In genomic region chr6:30770164-30770563, GRCh38 we compare ENCODE assay signal across 9 cellular contexts. TPM values are rescaled to one million over a fixed set of nuclear protein-coding genes. Genes with fewer than 3 reads are reported as not detected.
DNase-seq lines count a peak whose midpoint lies in the region; ATAC-seq, FAIRE-seq and TF ChIP-seq lines count a peak whose summit lies in the region.
"Had no signal": no experiment of that assay in that cellular context is flagged by ENCODE, and none has a peak within 500 bp of the region (broad histone marks: within the 10 kb centered on the region; RNA-seq: fewer than 3 reads in every experiment).

No MANE protein-coding gene starts in this region.

- in situ Hi-C loops in GM23248 (cut with MboI): no loop called here

- CTCF ChIA-PET in endothelial cell of umbilical vein (lab: Charles Lee): interaction anchor here (0.8 to 2.5 kb wide), 13 partner anchors 12 to 317 kb away, joined by 3 to 14 read pairs (median 3); partner anchors contain the start of gene GTF2H4

- POLR2A ChIA-PET in endothelial cell of umbilical vein (lab: Charles Lee): no interaction called here

- peak overlapping the region; percentile 58 for H3K4me2 ChIP-seq in GM23248 (ENCODE audit: unreplicated experiment)
- H3K4me2 ChIP-seq in endothelial cell of umbilical vein (ENCODE audit: insufficient read depth, low read length): peak overlapping the region; percentile 70

- peak overlapping the region; percentile 74 for H3K9ac ChIP-seq in GM23248
- H3K9ac ChIP-seq in endothelial cell of umbilical vein (replicated peaks; ENCODE audit: extremely low read depth, insufficient read depth, low read length): peak overlapping the region; percentile 88
- no peak overlapping the region for H3K9ac ChIP-seq in rectal smooth muscle tissue (ENCODE audit: low read length)

- H2AFZ ChIP-seq in GM23248 (peak overlapping the region; percentile 67), endothelial cell of umbilical vein (ENCODE audit: low read depth, low read length) (peak overlapping the region; percentile 67)

- no peak for TF ChIP-seq POLR2A in endothelial cell of umbilical vein (IDR thresholded peaks at IDR 0.05; ENCODE audit: low read depth, low read length)

- H3K9me2 ChIP-seq in GM23248 (ENCODE audit: insufficient read depth): no peaks in the 10 kb centered on the region

- H3K4me3 ChIP-seq in GM23248 (peak overlapping the region; percentile 20), endothelial cell of umbilical vein (replicated peaks in 1 of 3; ENCODE audit: insufficient read depth in 1 of 3, low read depth in 1 of 3, low read length in 3 of 3) (no peak overlapping the region), rectal smooth muscle tissue (ENCODE audit: low read length) (no peak overlapping the region)

- H3K9me3 ChIP-seq in GM23248 (ENCODE audit: low read depth) (no peaks in the 10 kb centered on the region), endothelial cell of umbilical vein (replicated peaks; ENCODE audit: control insufficient read depth, insufficient read depth, low read length) (no peaks in the 10 kb centered on the region)

- dilution Hi-C loops in endothelial cell of umbilical vein (cut with MboI; ENCODE audit: extremely low pct_ligation_motif_present, low sequenced_read_pairs): no loop called here

- H3K9me1 ChIP-seq in endothelial cell of umbilical vein (replicated peaks; ENCODE audit: control insufficient read depth, extremely low read depth, insufficient read depth, low read length): no peaks in the 10 kb centered on the region

- H3K27me3 ChIP-seq in GM23248 (replicated peaks; ENCODE audit: insufficient read depth) (no peaks in the 10 kb centered on the region), endothelial cell of umbilical vein (ENCODE audit: control insufficient read depth in 2 of 2, insufficient read depth in 2 of 2, low read length in 2 of 2) (no peaks in the 10 kb centered on the region), rectal smooth muscle tissue (ENCODE audit: control insufficient read depth, insufficient read depth, low read length) (no peaks in the 10 kb centered on the region)

- ATAC-seq in SK-N-SH treated with all-trans-retinoic acid at 6 μM for 48 hours (peak; percentile 42), HG03565 (IDR thresholded peaks at IDR 0.05; ENCODE audit: unreplicated experiment) (no peak), GM19035 (IDR thresholded peaks at IDR 0.05; ENCODE audit: unreplicated experiment) (no peak), GM18870 (IDR thresholded peaks at IDR 0.05; ENCODE audit: unreplicated experiment) (no peak)

- no peak for TF ChIP-seq CTCF in endothelial cell of umbilical vein (IDR thresholded peaks at IDR 0.05; ENCODE audit: extremely low read depth in 1 of 2, insufficient read depth in 1 of 2, low read depth in 1 of 2, low read length in 2 of 2)

- no TSS peak for BruUV-seq in endothelial cell of umbilical vein (replicated peaks; lab: Mats Ljungman, UMichigan)

- H4K20me1 ChIP-seq in GM23248 (ENCODE audit: insufficient read depth): no peaks in the 10 kb centered on the region
- no peaks in the 10 kb centered on the region for H4K20me1 ChIP-seq in endothelial cell of umbilical vein (replicated peaks; ENCODE audit: control insufficient read depth, extremely low read depth, insufficient read depth, low read length)

- 62 to 65% methylated on average over 2 of the region's 2 CpGs for WGBS in GM23248 (ENCODE audit: low coverage in 1 of 2, low lambda C conversion rate in 2 of 2, missing lambda C conversion rate in 2 of 2), 2 experiments

- peak; percentile 64 for DNase-seq in GM23248
- no peak for DNase-seq in endothelial cell of umbilical vein (ENCODE audit: low read depth, low spot score)
- DNase-seq in NCI-H146 treated with DMSO at 0.1 percent for 48 hours (lab: John Stamatoyannopoulos, UW; ENCODE audit: unreplicated experiment): no peak
- DNase-seq: NCI-H1105 treated with DMSO at 0.1 percent for 48 hours had no signal

- H3K79me2 ChIP-seq in GM23248 (ENCODE audit: insufficient read depth) (no peaks in the 10 kb centered on the region), endothelial cell of umbilical vein (ENCODE audit: control insufficient read depth, insufficient read depth, low read length) (no peaks in the 10 kb centered on the region)

- no peak for FAIRE-seq in endothelial cell of umbilical vein (lab: Jason Lieb, UNC)

- H3K36me3 ChIP-seq in GM23248 (ENCODE audit: low read depth) (no peaks in the 10 kb centered on the region), endothelial cell of umbilical vein (ENCODE audit: control insufficient read depth in 2 of 2, extremely low read depth in 1 of 2, insufficient read depth in 2 of 2, low read length in 2 of 2) (no peaks in the 10 kb centered on the region), rectal smooth muscle tissue (ENCODE audit: control insufficient read depth, insufficient read depth, low read length) (no peaks in the 10 kb centered on the region)

- H3K4me1 ChIP-seq in GM23248 (ENCODE audit: insufficient read depth): peaks cover 22% of the 10 kb centered on the region
- peaks cover 25% of the 10 kb centered on the region for H3K4me1 ChIP-seq in endothelial cell of umbilical vein (ENCODE audit: control insufficient read depth, extremely low read depth, insufficient read depth, low read length)
- peaks cover 13% of the 10 kb centered on the region for H3K4me1 ChIP-seq in rectal smooth muscle tissue (ENCODE audit: control insufficient read depth, insufficient read depth, low read length)

- intact Hi-C loops in endothelial cell of umbilical vein (cut with micrococcal nuclease): no loop called here

- peaks cover 16% of the 10 kb centered on the region for H3F3A ChIP-seq in GM23248 (ENCODE audit: insufficient read depth)

- H3K27ac ChIP-seq in GM23248: peak overlapping the region; percentile 96
- H3K27ac ChIP-seq in endothelial cell of umbilical vein (ENCODE audit: insufficient read depth, low read depth, low read length): peak overlapping the region; percentile 96
- peak overlapping the region; percentile 41 for H3K27ac ChIP-seq in rectal smooth muscle tissue (ENCODE audit: low read depth, low read length)

TF ChIP-seq in SK-N-SH treated with all-trans-retinoic acid at 6 μM for 48 hours, 23 proteins besides CTCF, POLR2A, EP300 and RAD21 (continues in another document):
- peak; percentile 22; the same call in 1 of the 2 replicates for TF ChIP-seq TCF4 (CRISPR knock-in tag; IDR thresholded peaks at IDR 0.05; ENCODE audit: borderline replicate concordance)
- TF ChIP-seq ZC3H10 (CRISPR knock-in tag; IDR thresholded peaks at IDR 0.05): peak; percentile 75

TF ChIP-seq in endothelial cell of umbilical vein, 7 proteins besides CTCF, POLR2A, EP300 and RAD21 (continues in another document):
- TF ChIP-seq POLR2AphosphoS5 (IDR thresholded peaks at IDR 0.05; ENCODE audit: insufficient read depth, low read depth, low read length): no peak

RNA-seq across cellular contexts. Expression of gene IER3, which starts 25.8 kb away (rescaled TPM):
- 148 and 156 TPM in 2 replicates for total RNA-seq in GM23248 (2014; rRNA removed; shearing (Covaris generic))
- polyA plus RNA-seq in GM23248 (2016; fragmentation: Nextera tagmentation; extraction: Ambion mirVana) (76.4 and 82.1 TPM in 2 replicates), endothelial cell of umbilical vein (344 and 468 TPM in 2 replicates)
- 163 and 170 TPM in 2 replicates for total RNA-seq in endothelial cell of umbilical vein
- 344 and 363 TPM in 2 replicates for polyA plus RNA-seq in endothelial cell of umbilical vein (2011; cell fraction: cytosol; rRNA removed)
- polyA plus RNA-seq in endothelial cell of umbilical vein (2011; cell fraction: nucleus; rRNA removed): 547 and 658 TPM in 2 replicates
- polyA plus RNA-seq in endothelial cell of umbilical vein (2012): 266 and 464 TPM in 2 replicates
- 77.6 and 100 TPM in 2 replicates for polyA minus RNA-seq in endothelial cell of umbilical vein
- polyA minus RNA-seq in endothelial cell of umbilical vein (2011; cell fraction: cytosol; rRNA and poly(A)+ RNA removed): 38.7 TPM
- polyA minus RNA-seq in endothelial cell of umbilical vein (2011; cell fraction: nucleus; rRNA and poly(A)+ RNA removed): 87.7 and 161 TPM in 2 replicates

RNA-seq across cellular contexts. Expression of gene FLOT1, which starts 27.7 kb away (rescaled TPM):
- total RNA-seq in GM23248 (2014; rRNA removed; shearing (Covaris generic)): 156 and 165 TPM in 2 replicates
- polyA plus RNA-seq in GM23248 (2016; fragmentation: Nextera tagmentation; extraction: Ambion mirVana) (162 and 171 TPM in 2 replicates), endothelial cell of umbilical vein (146 and 154 TPM in 2 replicates)
- total RNA-seq in endothelial cell of umbilical vein: 141 and 145 TPM in 2 replicates
- polyA plus RNA-seq in endothelial cell of umbilical vein (2011; cell fraction: cytosol; rRNA removed): 146 and 167 TPM in 2 replicates
- polyA plus RNA-seq in endothelial cell of umbilical vein (2011; cell fraction: nucleus; rRNA removed): 258 and 271 TPM in 2 replicates
- polyA plus RNA-seq in endothelial cell of umbilical vein (2012): 59.6 and 86.3 TPM in 2 replicates
- 122 and 136 TPM in 2 replicates for polyA minus RNA-seq in endothelial cell of umbilical vein
- polyA minus RNA-seq in endothelial cell of umbilical vein (2011; cell fraction: cytosol; rRNA and poly(A)+ RNA removed): 62.8 TPM
- polyA minus RNA-seq in endothelial cell of umbilical vein (2011; cell fraction: nucleus; rRNA and poly(A)+ RNA removed): 238 and 240 TPM in 2 replicates

RNA-seq across cellular contexts. Expression of gene TUBB, which starts 50.0 kb away (rescaled TPM):
- total RNA-seq in GM23248 (2014; rRNA removed; shearing (Covaris generic)): 525 and 565 TPM in 2 replicates
- polyA plus RNA-seq in GM23248 (2016; fragmentation: Nextera tagmentation; extraction: Ambion mirVana): 491 and 520 TPM in 2 replicates
- 1,243 and 1,276 TPM in 2 replicates for total RNA-seq in endothelial cell of umbilical vein
- 1,408 and 1,437 TPM in 2 replicates for polyA plus RNA-seq in endothelial cell of umbilical vein
- polyA plus RNA-seq in endothelial cell of umbilical vein (2011; cell fraction: cytosol; rRNA removed): 1,278 and 1,444 TPM in 2 replicates
- 567 and 602 TPM in 2 replicates for polyA plus RNA-seq in endothelial cell of umbilical vein (2011; cell fraction: nucleus; rRNA removed)
- 869 and 1,219 TPM in 2 replicates for polyA plus RNA-seq in endothelial cell of umbilical vein (2012)
- polyA minus RNA-seq in endothelial cell of umbilical vein: 1,727 and 1,760 TPM in 2 replicates
- polyA minus RNA-seq in endothelial cell of umbilical vein (2011; cell fraction: cytosol; rRNA and poly(A)+ RNA removed): 468 TPM
- 213 and 284 TPM in 2 replicates for polyA minus RNA-seq in endothelial cell of umbilical vein (2011; cell fraction: nucleus; rRNA and poly(A)+ RNA removed)

RNA-seq across cellular contexts. Expression of gene MDC1, which starts 53.1 kb away (rescaled TPM):
- total RNA-seq in GM23248 (2014; rRNA removed; shearing (Covaris generic)): 4.9 and 6.6 TPM in 2 replicates
- polyA plus RNA-seq in GM23248 (2016; fragmentation: Nextera tagmentation; extraction: Ambion mirVana): 6.7 and 7.1 TPM in 2 replicates
- 42.3 and 43.6 TPM in 2 replicates for total RNA-seq in endothelial cell of umbilical vein
- 15.6 and 16.8 TPM in 2 replicates for polyA plus RNA-seq in endothelial cell of umbilical vein
- polyA plus RNA-seq in endothelial cell of umbilical vein (2011; cell fraction: cytosol; rRNA removed): 13.0 and 13.4 TPM in 2 replicates
- polyA plus RNA-seq in endothelial cell of umbilical vein (2011; cell fraction: nucleus; rRNA removed): 36.2 and 49.0 TPM in 2 replicates
- polyA plus RNA-seq in endothelial cell of umbilical vein (2012): 16.8 and 20.4 TPM in 2 replicates
- polyA minus RNA-seq in endothelial cell of umbilical vein: 14.6 and 17.6 TPM in 2 replicates
- polyA minus RNA-seq in endothelial cell of umbilical vein (2011; cell fraction: cytosol; rRNA and poly(A)+ RNA removed): 20.7 TPM
- 11.9 and 14.6 TPM in 2 replicates for polyA minus RNA-seq in endothelial cell of umbilical vein (2011; cell fraction: nucleus; rRNA and poly(A)+ RNA removed)

Comparison
In these comparisons a context has a peak if more than half of its experiments do, and no peak if none do; other contexts are left out.
1. H3K27ac ChIP-seq: peak in every context shown above with its lines; median percentile 96 in GM23248; 96 in endothelial cell of umbilical vein; 41 in rectal smooth muscle tissue.